In the genomic region with DNA sequence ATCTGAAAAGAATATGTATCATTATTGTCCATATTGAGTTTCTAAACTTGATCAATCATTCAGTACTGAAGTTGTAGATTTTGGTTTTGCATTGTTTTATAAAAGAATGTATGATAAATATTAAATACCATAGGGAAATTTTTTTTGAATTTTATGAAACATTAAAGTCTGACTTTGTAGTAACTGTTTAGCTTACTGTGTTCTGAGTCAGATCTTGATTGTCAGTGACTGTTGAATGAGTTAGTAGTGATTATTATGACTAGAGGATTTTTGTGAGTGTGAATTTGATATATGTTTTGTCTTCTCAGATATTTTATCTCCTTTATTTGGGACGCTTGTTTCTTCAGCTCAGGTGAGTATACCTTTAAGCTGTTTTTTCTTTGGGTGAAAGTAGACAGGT, we compare ENCODE assay signal across 22 cellular contexts. TPM values are rescaled to one million over a fixed set of nuclear protein-coding genes. Genes with fewer than 3 reads are reported as not detected.
"Had no signal": no experiment of that assay in that cellular context is flagged by ENCODE, and none has a peak within 500 bp of the region (broad histone marks: within the 10 kb centered on the region; RNA-seq: fewer than 3 reads in every experiment).

No MANE protein-coding gene starts in this region.

- H3K27ac Mint-ChIP-seq: activated CD4-positive, alpha-beta memory T cell treated with anti-CD3 and anti-CD28 coated beads, Interleukin-2, amount 10 ng/mL, durations not matched to agents 7 days and 5 days; dendritic cell treated with granulocyte-macrophage colony-stimulating factor and Interleukin-4, amounts not matched to agents 40 ng/mL and 50 ng/mL, for 4 days; natural killer cell; T-helper 2 cell treated with Interferon-gamma antibody and Interleukin-4, amounts not matched to agents 5 μg/mL and 100 μg/mL, for 36 hours; type B pancreatic cell; WTC11 had no signal

- H3K4me1 ChIP-seq: ascending aorta, gastrocnemius medialis, vagina had no signal

- H3K27me3 Mint-ChIP-seq: activated CD4-positive, alpha-beta memory T cell treated with anti-CD3 and anti-CD28 coated beads, Interleukin-2, amount 10 ng/mL, durations not matched to agents 7 days and 5 days; activated CD4-positive, alpha-beta T cell treated with anti-CD3 and anti-CD28 coated beads, Interleukin-2, amount 10 ng/mL, durations not matched to agents 24 days and 14 days; dendritic cell treated with granulocyte-macrophage colony-stimulating factor and Interleukin-4, amounts not matched to agents 40 ng/mL and 50 ng/mL, for 4 days; progenitor cell of endocrine pancreas; type B pancreatic cell had no signal

- H3K27ac ChIP-seq: ascending aorta, brain microvascular endothelial cell, gastrocnemius medialis, thoracic aorta, vagina had no signal

- DNase-seq: activated CD4-positive, alpha-beta memory T cell treated with anti-CD3 and anti-CD28 coated beads, Interleukin-2, amount 10 ng/mL, durations not matched to agents 7 days and 5 days; activated CD4-positive, alpha-beta T cell treated with anti-CD3 and anti-CD28 coated beads, Interleukin-2, amount 10 ng/mL, durations not matched to agents 24 days and 14 days; activated naive CD4-positive, alpha-beta T cell; brain microvascular endothelial cell; caudate nucleus; effector CD8-positive, alpha-beta T cell; gastrocnemius medialis; islet precursor cell; left cardiac atrium; midbrain; natural killer cell; stimulated activated CD4-positive, alpha-beta T cell treated with anti-CD3 and anti-CD28 coated beads, Interleukin-2, amount 100 ng/mL, for 48 hours; stimulated activated CD8-positive, alpha-beta memory T cell treated with anti-CD3 and anti-CD28 coated beads, Interleukin-4, amount 100 ng/mL, for 48 hours; stimulated activated naive CD4-positive, alpha-beta T cell had no signal

- H3K27me3 ChIP-seq: ascending aorta, brain microvascular endothelial cell, gastrocnemius medialis, vagina had no signal

- ATAC-seq: gastrocnemius medialis, left cardiac atrium, natural killer cell, WTC11 had no signal

- H3K4me3 Mint-ChIP-seq: activated CD4-positive, alpha-beta memory T cell treated with anti-CD3 and anti-CD28 coated beads, Interleukin-2, amount 10 ng/mL, durations not matched to agents 7 days and 5 days; activated CD4-positive, alpha-beta T cell treated with anti-CD3 and anti-CD28 coated beads, Interleukin-2, amount 10 ng/mL, durations not matched to agents 24 days and 14 days; dendritic cell treated with granulocyte-macrophage colony-stimulating factor and Interleukin-4, amounts not matched to agents 40 ng/mL and 50 ng/mL, for 4 days; natural killer cell; T-helper 2 cell treated with Interferon-gamma antibody and Interleukin-4, amounts not matched to agents 5 μg/mL and 100 μg/mL, for 36 hours; type B pancreatic cell; WTC11 had no signal

- H3K9me3 Mint-ChIP-seq: activated CD4-positive, alpha-beta memory T cell treated with anti-CD3 and anti-CD28 coated beads, Interleukin-2, amount 10 ng/mL, durations not matched to agents 7 days and 5 days; activated CD4-positive, alpha-beta T cell treated with anti-CD3 and anti-CD28 coated beads, Interleukin-2, amount 10 ng/mL, durations not matched to agents 24 days and 14 days; dendritic cell treated with granulocyte-macrophage colony-stimulating factor and Interleukin-4, amounts not matched to agents 40 ng/mL and 50 ng/mL, for 4 days; natural killer cell; T-helper 2 cell treated with Interferon-gamma antibody and Interleukin-4, amounts not matched to agents 5 μg/mL and 100 μg/mL, for 36 hours; type B pancreatic cell; WTC11 had no signal

RNA-seq across cellular contexts. Expression of gene EFCAB11, which starts 11.3 kb away (rescaled TPM):
- total RNA-seq: ascending aorta had no signal
